In genomic region chr2:198957183-198957582, GRCh38 we compare ENCODE assay signal across 23 cellular contexts.
DNase-seq lines count a peak whose midpoint lies in the region; ATAC-seq, FAIRE-seq and TF ChIP-seq lines count a peak whose summit lies in the region.
"Had no signal": no experiment of that assay in that cellular context is flagged by ENCODE, and none has a peak within 500 bp of the region (broad histone marks: within the 10 kb centered on the region; RNA-seq: fewer than 3 reads in every experiment).

No MANE protein-coding gene starts in this region.

- no peaks in the 10 kb centered on the region for H3K9me3 ChIP-seq in GM23248 (ENCODE audit: low read depth)
- H3K9me3 ChIP-seq in astrocyte (ENCODE audit: insufficient read depth, low read depth, low read length): no peaks in the 10 kb centered on the region
- no peaks in the 10 kb centered on the region for H3K9me3 ChIP-seq in fibroblast of lung (ENCODE audit: control insufficient read depth, insufficient read depth, low read depth, low read length)
- no peaks in the 10 kb centered on the region for H3K9me3 ChIP-seq in prostate gland

- H3K27me3 Mint-ChIP-seq in astrocyte (ENCODE audit: low read depth, unreplicated experiment): no peaks in the 10 kb centered on the region
- H3K27me3 Mint-ChIP-seq: B cell had no signal

- H3K4me1 Mint-ChIP-seq in astrocyte (ENCODE audit: low read depth, unreplicated experiment): peaks cover 4% of the 10 kb centered on the region
- H3K4me1 Mint-ChIP-seq: B cell, CD14-positive monocyte had no signal

- no peaks in the 10 kb centered on the region for H3K27me3 ChIP-seq in GM23248 (replicated peaks; ENCODE audit: insufficient read depth)
- no peaks in the 10 kb centered on the region for H3K27me3 ChIP-seq in astrocyte (ENCODE audit: insufficient read depth, low read length)
- H3K27me3 ChIP-seq in fibroblast of lung (ENCODE audit: control insufficient read depth, insufficient read depth, low read length): no peaks in the 10 kb centered on the region
- H3K27me3 ChIP-seq in prostate gland (replicated peaks; ENCODE audit: insufficient read depth): no peaks in the 10 kb centered on the region

- TF ChIP-seq POLR2A in prostate gland (IDR thresholded peaks at IDR 0.05): no peak

- no peak overlapping the region for H2AFZ ChIP-seq in GM23248
- no peak overlapping the region for H2AFZ ChIP-seq in astrocyte (ENCODE audit: low read depth, low read length)
- no peak overlapping the region for H2AFZ ChIP-seq in fibroblast of lung (ENCODE audit: low read length)

- no peaks in the 10 kb centered on the region for H4K20me1 ChIP-seq in GM23248 (ENCODE audit: insufficient read depth)
- no peaks in the 10 kb centered on the region for H4K20me1 ChIP-seq in astrocyte (ENCODE audit: insufficient read depth, low read length)
- H4K20me1 ChIP-seq in fibroblast of lung (ENCODE audit: control insufficient read depth, extremely low read depth, insufficient read depth, low read length): no peaks in the 10 kb centered on the region

- H3K4me1 ChIP-seq in GM23248 (ENCODE audit: insufficient read depth): peaks cover 6% of the 10 kb centered on the region; the same call in 1 of the 2 replicates
- no peaks in the 10 kb centered on the region for H3K4me1 ChIP-seq in astrocyte (ENCODE audit: insufficient read depth, low read length)
- no peaks in the 10 kb centered on the region for H3K4me1 ChIP-seq in fibroblast of lung (ENCODE audit: control insufficient read depth, extremely low read depth, insufficient read depth, low read length)
- H3K4me1 ChIP-seq in prostate gland (replicated peaks): no peaks in the 10 kb centered on the region

- TF ChIP-seq CTCF in astrocyte (IDR thresholded peaks at IDR 0.05; ENCODE audit: insufficient read depth, low read depth, low read length) (no peak), fibroblast of lung (conservative IDR thresholded peaks at IDR 0.05 in 1 of 2, IDR thresholded peaks at IDR 0.05 in 1 of 2; ENCODE audit: low read depth in 1 of 2, low read length in 2 of 2) (no peak), prostate gland (IDR thresholded peaks at IDR 0.05) (no peak)

- WGBS in GM23248 (ENCODE audit: low coverage in 1 of 2, low lambda C conversion rate in 2 of 2, missing lambda C conversion rate in 2 of 2), 2 experiments: 0 to 4% methylated on average over 1 of the region's 1 CpG
- 15% methylated on average over 1 of the region's 1 CpG for WGBS in prostate gland

- H3K79me2 ChIP-seq in GM23248 (ENCODE audit: insufficient read depth) (no peaks in the 10 kb centered on the region), astrocyte (ENCODE audit: insufficient read depth, low read length) (no peaks in the 10 kb centered on the region), fibroblast of lung (ENCODE audit: control insufficient read depth, insufficient read depth, low read length) (no peaks in the 10 kb centered on the region)

- DNase-seq in A172 (ENCODE audit: low spot score) (peak; percentile 25), GM23248 (peak; percentile 50), astrocyte (ENCODE audit: low read depth) (peak; percentile 23), fibroblast of lung (ENCODE audit: low read depth in 2 of 2) (peak; percentile 21 to 33), iPS-NIHi11 (ENCODE audit: low spot score) (no peak), NCI-H1694 treated with DMSO at 0.1 percent for 48 hours (lab: John Stamatoyannopoulos, UW) (no peak), prostate gland (ENCODE audit: low spot score) (no peak)
- DNase-seq: DMS53, EL, KG1, NCI-H1105, NCI-H187, NCI-H446, NCI-H526, OCI-M1, SHP77 had no signal

- intact Hi-C loops in prostate gland (cut with DNase I): no loop called here

- H3K4me3 Mint-ChIP-seq in astrocyte (ENCODE audit: unreplicated experiment): no peak overlapping the region
- H3K4me3 Mint-ChIP-seq: B cell, CD14-positive monocyte had no signal

- H3K4me3 ChIP-seq in GM23248 (no peak overlapping the region), astrocyte (ENCODE audit: insufficient read depth, low read depth, low read length) (no peak overlapping the region), fibroblast of lung (replicated peaks in 1 of 4; ENCODE audit: control extremely low read depth in 1 of 4, insufficient read depth in 1 of 4, low read depth in 3 of 4, low read length in 4 of 4) (no peak overlapping the region), prostate gland (no peak overlapping the region)
- H3K4me3 ChIP-seq: GM12878 had no signal

- no peaks in the 10 kb centered on the region for H3F3A ChIP-seq in GM23248 (ENCODE audit: insufficient read depth)

- H3K9me2 ChIP-seq in GM23248 (ENCODE audit: insufficient read depth): no peaks in the 10 kb centered on the region

- H3K27ac Mint-ChIP-seq in astrocyte (ENCODE audit: unreplicated experiment): no peak overlapping the region
- H3K27ac Mint-ChIP-seq: B cell, CD14-positive monocyte had no signal

- H3K36me3 Mint-ChIP-seq in astrocyte (ENCODE audit: low read depth, unreplicated experiment): no peaks in the 10 kb centered on the region
- H3K36me3 Mint-ChIP-seq: CD14-positive monocyte had no signal

- H3K9ac ChIP-seq in GM23248 (no peak overlapping the region), astrocyte (ENCODE audit: low read length) (no peak overlapping the region), fibroblast of lung (ENCODE audit: insufficient read depth, low read length) (no peak overlapping the region)

- in situ Hi-C loops in GM23248 (cut with MboI): no loop called here

- H3K9me3 Mint-ChIP-seq in astrocyte (ENCODE audit: unreplicated experiment): no peaks in the 10 kb centered on the region

- no peaks in the 10 kb centered on the region for H3K36me3 ChIP-seq in GM23248 (ENCODE audit: low read depth)
- H3K36me3 ChIP-seq in astrocyte (ENCODE audit: insufficient read depth, low read length): no peaks in the 10 kb centered on the region
- no peaks in the 10 kb centered on the region for H3K36me3 ChIP-seq in fibroblast of lung (ENCODE audit: control insufficient read depth, insufficient read depth, low read length)
- H3K36me3 ChIP-seq in prostate gland: no peaks in the 10 kb centered on the region

- H3K27ac ChIP-seq in GM23248 (no peak overlapping the region), astrocyte (ENCODE audit: low read depth, low read length) (no peak overlapping the region), fibroblast of lung (ENCODE audit: insufficient read depth, low read length) (no peak overlapping the region), prostate gland (no peak overlapping the region)
- H3K27ac ChIP-seq: 22Rv1 had no signal

- no peak for ATAC-seq in HG03354 (IDR thresholded peaks at IDR 0.05; ENCODE audit: poor library complexity, severe bottlenecking, unreplicated experiment)
- ATAC-seq: GM12878 had no signal

- H3K4me2 ChIP-seq in GM23248 (ENCODE audit: unreplicated experiment): no peak overlapping the region
- no peak overlapping the region for H3K4me2 ChIP-seq in astrocyte (ENCODE audit: low read length)
- H3K4me2 ChIP-seq in fibroblast of lung (ENCODE audit: extremely low read depth, insufficient read depth, low read length): no peak overlapping the region

- FAIRE-seq in astrocyte (lab: Jason Lieb, UNC): no peak
- FAIRE-seq: GM12878, HTR-8/SVneo, RCC 7860 had no signal

Comparison
In these comparisons a context has a peak if more than half of its experiments do, and no peak if none do; other contexts are left out.
1. DNase-seq: peak in A172 (single experiment), GM23248 (single experiment), astrocyte (single experiment) and fibroblast of lung (2 of 2); none in iPS-NIHi11 (single experiment), NCI-H1694 treated with DMSO at 0.1 percent for 48 hours (single experiment) and prostate gland (single experiment).